ENCODE assay signal across 27 cellular contexts in the genomic region with DNA sequence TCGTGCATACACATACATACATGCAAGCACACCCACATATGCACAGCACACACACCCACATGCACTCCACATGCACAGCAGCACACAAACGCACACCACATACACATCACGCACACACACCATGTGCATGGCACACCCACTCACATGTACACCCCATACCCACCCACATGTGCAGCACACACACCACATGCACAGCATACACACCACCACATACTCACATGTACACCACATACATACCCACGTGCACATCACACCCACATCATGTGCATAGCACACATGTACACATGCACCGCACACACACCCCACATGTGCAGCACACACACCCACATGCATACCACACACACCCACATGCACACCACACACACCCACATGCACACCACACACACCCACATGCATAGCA.
"Had no signal": no experiment of that assay in that cellular context is flagged by ENCODE, and none has a peak within 500 bp of the region (broad histone marks: within the 10 kb centered on the region; RNA-seq: fewer than 3 reads in every experiment).

No MANE protein-coding gene starts in this region.

- H3K4me1 ChIP-seq: adrenal gland, body of pancreas, colonic mucosa, testis had no signal

- H3K4me1 Mint-ChIP-seq: activated naive CD8-positive, alpha-beta T cell treated with anti-CD3 and anti-CD28 coated beads for 36 hours had no signal

- DNase-seq: activated CD4-positive, alpha-beta T cell treated with anti-CD3 and anti-CD28 coated beads for 4 hours; activated CD4-positive, alpha-beta T cell treated with anti-CD3 and anti-CD28 coated beads, Interleukin-2, amount 50 U/mL, for 4 hours; activated effector memory CD4-positive, alpha-beta T cell treated with Interleukin-2 at 50 U/mL for 16 hours; activated naive CD4-positive, alpha-beta T cell treated with Interleukin-2 at 50 U/mL for 16 hours; activated naive CD8-positive, alpha-beta T cell treated with anti-CD3 and anti-CD28 coated beads for 36 hours; activated T-cell treated with anti-CD3 and anti-CD28 coated beads for 4 hours; activated T-cell treated with anti-CD3 and anti-CD28 coated beads, Interleukin-2, amount 50 U/mL, for 72 hours; adrenal gland; aorta; body of pancreas; cerebellar nuclear complex; colonic mucosa; effector CD8-positive, alpha-beta T cell; islet precursor cell; left ventricle myocardium superior; ovary; retina; stimulated activated CD4-positive, alpha-beta T cell treated with anti-CD3 and anti-CD28 coated beads, Interleukin-1b, Interleukin-23, amount 100 ng/mL, for 48 hours; stimulated activated naive CD4-positive, alpha-beta T cell treated with Interleukin-2 at 50 U/mL for 16 hours; testis had no signal

- H3K9me3 ChIP-seq: adrenal gland, body of pancreas, colonic mucosa, ovary, testis had no signal

- FAIRE-seq: endometrium, frontal cortex had no signal

- H3K27me3 Mint-ChIP-seq: activated naive CD8-positive, alpha-beta T cell treated with anti-CD3 and anti-CD28 coated beads for 36 hours; progenitor cell of endocrine pancreas; type B pancreatic cell had no signal

- H3K9me3 Mint-ChIP-seq: activated naive CD8-positive, alpha-beta T cell treated with anti-CD3 and anti-CD28 coated beads for 36 hours; nephron; type B pancreatic cell had no signal

- H3K27me3 ChIP-seq: adrenal gland, body of pancreas, cardiac muscle cell, colonic mucosa, ovary, testis had no signal

- H3K4me3 ChIP-seq: adrenal gland, body of pancreas, cardiac muscle cell, colonic mucosa, ovary, smooth muscle cell, testis had no signal

- H3K36me3 Mint-ChIP-seq: activated naive CD8-positive, alpha-beta T cell treated with anti-CD3 and anti-CD28 coated beads for 36 hours; type B pancreatic cell had no signal

- H3K36me3 ChIP-seq: adrenal gland, cardiac muscle cell, colonic mucosa, ovary had no signal

- H3K27ac ChIP-seq: adrenal gland, body of pancreas, cardiac muscle cell, colonic mucosa, ovary, testis had no signal

- H3K27ac Mint-ChIP-seq: activated naive CD8-positive, alpha-beta T cell treated with anti-CD3 and anti-CD28 coated beads for 36 hours; activated T-cell treated with anti-CD3 and anti-CD28 coated beads, Interleukin-2, amount 50 U/mL, for 72 hours; progenitor cell of endocrine pancreas; type B pancreatic cell had no signal

- H3K4me2 ChIP-seq: smooth muscle cell had no signal

- H3K4me3 Mint-ChIP-seq: activated naive CD8-positive, alpha-beta T cell treated with anti-CD3 and anti-CD28 coated beads for 36 hours; activated T-cell treated with anti-CD3 and anti-CD28 coated beads, Interleukin-2, amount 50 U/mL, for 72 hours; nephron; type B pancreatic cell had no signal

- ATAC-seq: activated T-cell treated with anti-CD3 and anti-CD28 coated beads, Interleukin-2, amount 50 U/mL, for 72 hours; body of pancreas; left ventricle myocardium superior had no signal
